In genomic region chr15:86300371-86301106, GRCh38 we compare ENCODE assay signal across 16 cellular contexts.
A peak's percentile ranks its signal among the peaks of the same experiment; 100 is the strongest.
DNase-seq lines count a peak whose midpoint lies in the region; ATAC-seq, FAIRE-seq and TF ChIP-seq lines count a peak whose summit lies in the region.
"Had no signal": no experiment of that assay in that cellular context is flagged by ENCODE, and none has a peak within 500 bp of the region (broad histone marks: within the 10 kb centered on the region; RNA-seq: fewer than 3 reads in every experiment).

No MANE protein-coding gene starts in this region.

- H3K79me2 ChIP-seq in PC-3 (ENCODE audit: low read length), result no peaks in the 10 kb centered on the region
- H3K79me2 ChIP-seq in H1 (ENCODE audit: control insufficient read depth in 1 of 2, insufficient read depth in 2 of 2, low read length in 2 of 2), result no peaks in the 10 kb centered on the region

- no peak overlapping the region for H3K14ac ChIP-seq in H1 (ENCODE audit: insufficient read length)

- no peak for TF ChIP-seq POLR2A in H1 (IDR thresholded peaks at IDR 0.05; ENCODE audit: control extremely low read depth in 1 of 2, low read depth in 2 of 2, low read length in 2 of 2)

- H3K27me3 ChIP-seq in PC-3 (ENCODE audit: low read length) (no peaks in the 10 kb centered on the region), H1 (replicated peaks in 1 of 4; ENCODE audit: control insufficient read depth in 3 of 4, extremely low read depth in 1 of 4, insufficient read depth in 3 of 4, low read length in 3 of 4) (no peaks in the 10 kb centered on the region)
- H3K27me3 ChIP-seq: BLaER1 had no signal

- H3K9me3 ChIP-seq in PC-3 (ENCODE audit: low read length) (no peaks in the 10 kb centered on the region), H1 (ENCODE audit: insufficient read depth in 2 of 2, low read depth in 1 of 2, low read length in 1 of 2) (no peaks in the 10 kb centered on the region)
- H3K9me3 ChIP-seq: BLaER1 had no signal

- H3K23me2 ChIP-seq in H1 (ENCODE audit: low read depth, low read length), result no peaks in the 10 kb centered on the region

- H3K27ac ChIP-seq in PC-3 (ENCODE audit: low read length) (no peak overlapping the region), H1 (ENCODE audit: low read depth, low read length) (peak overlapping the region; percentile 29; the same call in 1 of the 2 replicates)
- H3K27ac ChIP-seq: BLaER1, HL-60 had no signal

- H3K36me3 ChIP-seq in PC-3 (ENCODE audit: low read depth, low read length) (no peaks in the 10 kb centered on the region), H1 (ENCODE audit: control insufficient read depth in 2 of 4, insufficient read depth in 4 of 4, low read length in 3 of 4) (no peaks in the 10 kb centered on the region)
- H3K36me3 ChIP-seq: BLaER1 had no signal

- H2BK5ac ChIP-seq in H1 (ENCODE audit: low read depth, low read length), result no peak overlapping the region

- ATAC-seq in PC-3 (no peak), GM21367 (IDR thresholded peaks at IDR 0.05; ENCODE audit: unreplicated experiment) (no peak)
- ATAC-seq: Panc1 had no signal

- FAIRE-seq in H1 (lab: Jason Lieb, UNC), result no peak

- no peak overlapping the region for H3K23ac ChIP-seq in H1 (ENCODE audit: insufficient read length)

- H3K56ac ChIP-seq in H1 (replicated peaks; ENCODE audit: insufficient read length, low read depth, low read length), result no peak overlapping the region

- H2BK15ac ChIP-seq in H1 (ENCODE audit: low read length), result no peak overlapping the region

- H4K91ac ChIP-seq in H1 (replicated peaks; ENCODE audit: insufficient read length, low read length), result no peak overlapping the region

- TF ChIP-seq RAD21 in H1 (IDR thresholded peaks at IDR 0.05 in 1 of 2, conservative IDR thresholded peaks at IDR 0.05 in 1 of 2; ENCODE audit: low read depth in 2 of 2, low read length in 2 of 2), result no peak

- H3K4me2 ChIP-seq in PC-3 (ENCODE audit: low read length), result no peak overlapping the region
- H3K4me2 ChIP-seq in H1 (ENCODE audit: insufficient read depth in 1 of 2, low read depth in 2 of 2, low read length in 2 of 2), result peak overlapping the region in 1 of 2 experiments; percentile 11; a peak in 1 of 4 replicates
- H3K4me2 ChIP-seq: BLaER1 had no signal

- H3K9me2 ChIP-seq in PC-3 (replicated peaks; ENCODE audit: low read length), result no peaks in the 10 kb centered on the region

- no peak overlapping the region for H2BK120ac ChIP-seq in H1 (replicated peaks; ENCODE audit: low read depth, low read length)

- no peak overlapping the region for H2AK5ac ChIP-seq in H1 (ENCODE audit: low read depth, low read length)

- CTCF ChIA-PET in PC-3 (lab: Charles Lee) (no interaction called here), H1 (lab: Charles Lee; ENCODE audit: partially characterized antibody) (interaction anchor here (0.9 kb wide), 2 partner anchors 67 to 69 kb away, joined by 3 to 4 read pairs; no protein-coding TSS in a partner anchor)

- POLR2A ChIA-PET in PC-3 (lab: Charles Lee; ENCODE audit: unreplicated experiment) (no interaction called here), H1 (lab: Charles Lee; ENCODE audit: partially characterized antibody) (interaction anchor here (0.6 kb wide), 1 partner anchor 104 kb away, joined by 3 read pairs; no protein-coding TSS in a partner anchor)

- no peaks in the 10 kb centered on the region for H3K4me1 ChIP-seq in PC-3 (ENCODE audit: insufficient read depth, low read length)
- H3K4me1 ChIP-seq in H1 (replicated peaks in 1 of 4; ENCODE audit: control insufficient read depth in 3 of 4, insufficient read depth in 4 of 4, low read length in 3 of 4), result peaks cover 0 to 17% (median 7%) of the 10 kb centered on the region in 4 experiments; a peak in 4 of 7 replicates
- H3K4me1 ChIP-seq: BLaER1 had no signal

- no peaks in the 10 kb centered on the region for H3K79me1 ChIP-seq in H1 (ENCODE audit: low read depth, low read length)

- H4K8ac ChIP-seq in H1 (ENCODE audit: extremely low read depth, insufficient read depth, low read length), result no peak overlapping the region

- no peak for TF ChIP-seq EP300 in H1 (IDR thresholded peaks at IDR 0.05; ENCODE audit: borderline replicate concordance in 1 of 2, low read depth in 2 of 2, low read length in 2 of 2)

- no TSS peak for BruUV-seq in PC-3 (replicated peaks; lab: Mats Ljungman, UMichigan)

- H4K5ac ChIP-seq in H1 (ENCODE audit: insufficient read length, low read depth, low read length), result no peak overlapping the region

- DNase-seq in HPDE6-E6E7 (ENCODE audit: extremely low spot score) (peak; percentile 58), PC-3 (peak; percentile 2), H1 (ENCODE audit: low read depth in 1 of 2, low spot score in 2 of 2) (no peak), putamen (ENCODE audit: low spot score) (peak; percentile 60), RPMI8226 (no peak)
- no peak for DNase-seq in effector CD8-positive, alpha-beta T cell (lab: John Stamatoyannopoulos, UW)
- DNase-seq: DMS153, MM.1S, NCI-H1105 treated with DMSO at 0.1 percent for 48 hours, NCI-H187, NCI-H446 treated with DMSO at 0.1 percent for 48 hours, NCI-H82 had no signal

- WGBS in H1 (ENCODE audit: extremely low coverage in 1 of 2, insufficient coverage in 1 of 2, insufficient read length in 1 of 2, insufficient replicate concordance in 2 of 2, low coverage in 1 of 2, low lambda C conversion rate in 2 of 2, missing lambda C conversion rate in 1 of 2), 2 experiments, result 48% methylated on average over 4 of the region's 4 CpGs; no CpG with 5 or more reads in 1 of the 2 experiments

- H3K9ac ChIP-seq in PC-3 (ENCODE audit: low read length), result no peak overlapping the region
- no peak overlapping the region for H3K9ac ChIP-seq in H1 (replicated peaks in 1 of 4; ENCODE audit: extremely low read depth in 1 of 4, low read depth in 3 of 4, low read length in 3 of 4)
- H3K9ac ChIP-seq: BLaER1 had no signal

- no peak overlapping the region for H3K4me3 ChIP-seq in PC-3 (ENCODE audit: low read length)
- H3K4me3 ChIP-seq in H1 (ENCODE audit: extremely low read depth in 1 of 4, insufficient read depth in 2 of 4, low read depth in 3 of 4, low read length in 4 of 4), result peak overlapping the region in 1 of 4 experiments; percentile 15; a peak in 1 of 8 replicates
- H3K4me3 ChIP-seq: BLaER1 had no signal

- H4K20me1 ChIP-seq in PC-3 (ENCODE audit: low read length) (no peaks in the 10 kb centered on the region), H1 (replicated peaks in 1 of 2; ENCODE audit: control insufficient read depth in 1 of 2, insufficient read depth in 2 of 2, low read length in 2 of 2) (no peaks in the 10 kb centered on the region)
- H4K20me1 ChIP-seq: BLaER1 had no signal

- no peak overlapping the region for H3K4ac ChIP-seq in H1 (replicated peaks; ENCODE audit: insufficient read length, low read depth, low read length)

- no peak overlapping the region for H2AFZ ChIP-seq in PC-3 (ENCODE audit: low read length)
- H2AFZ ChIP-seq in H1 (ENCODE audit: low read length), result no peak overlapping the region

- H3K18ac ChIP-seq in H1 (ENCODE audit: extremely low read depth, low read length), result no peak overlapping the region; the same call in 1 of the 2 replicates

- H2BK12ac ChIP-seq in H1 (ENCODE audit: low read depth, low read length), result no peak overlapping the region

- no peak overlapping the region for H2BK20ac ChIP-seq in H1 (ENCODE audit: low read length)

- intact Hi-C loops in PC-3 (cut with micrococcal nuclease), result no loop called here

- no peak for TF ChIP-seq CTCF in PC-3 (conservative IDR thresholded peaks at IDR 0.05; ENCODE audit: low read depth, low read length)
- TF ChIP-seq CTCF in H1 (IDR thresholded peaks at IDR 0.05; ENCODE audit: control extremely low read depth in 1 of 3, insufficient read depth in 1 of 3, low read depth in 1 of 3, low read length in 3 of 3), result no peak

- no peaks in the 10 kb centered on the region for H3F3A ChIP-seq in PC-3 (ENCODE audit: low read length, unreplicated experiment)

TF ChIP-seq in H1, 55 proteins besides CTCF, POLR2A, EP300 and RAD21:
- TF ChIP-seq EGR1 (IDR thresholded peaks at IDR 0.05; ENCODE audit: borderline replicate concordance, low read depth, low read length) (no peak), ATF3 (IDR thresholded peaks at IDR 0.05; ENCODE audit: insufficient read depth, low read depth, low read length) (no peak), MAFK (IDR thresholded peaks at IDR 0.05; ENCODE audit: low read depth, low read length) (no peak), RXRA (IDR thresholded peaks at IDR 0.05; ENCODE audit: insufficient read depth, low read depth, low read length) (no peak), BCL11A (IDR thresholded peaks at IDR 0.05; ENCODE audit: low read depth in 2 of 2, low read length in 2 of 2) (no peak), SP2 (IDR thresholded peaks at IDR 0.05; ENCODE audit: low read length) (no peak), KDM4A (IDR thresholded peaks at IDR 0.05; ENCODE audit: low read depth, low read length, severe bottlenecking) (no peak), KDM1A (IDR thresholded peaks at IDR 0.05; ENCODE audit: borderline replicate concordance, low read length) (no peak)

Comparison
In these comparisons a context has a peak if more than half of its experiments do, and no peak if none do; other contexts are left out.
1. DNase-seq: peak in HPDE6-E6E7 (single experiment), PC-3 (single experiment) and putamen (single experiment); none in H1 (0 of 2), RPMI8226 (single experiment) and effector CD8-positive, alpha-beta T cell (single experiment).